In the genomic region with DNA sequence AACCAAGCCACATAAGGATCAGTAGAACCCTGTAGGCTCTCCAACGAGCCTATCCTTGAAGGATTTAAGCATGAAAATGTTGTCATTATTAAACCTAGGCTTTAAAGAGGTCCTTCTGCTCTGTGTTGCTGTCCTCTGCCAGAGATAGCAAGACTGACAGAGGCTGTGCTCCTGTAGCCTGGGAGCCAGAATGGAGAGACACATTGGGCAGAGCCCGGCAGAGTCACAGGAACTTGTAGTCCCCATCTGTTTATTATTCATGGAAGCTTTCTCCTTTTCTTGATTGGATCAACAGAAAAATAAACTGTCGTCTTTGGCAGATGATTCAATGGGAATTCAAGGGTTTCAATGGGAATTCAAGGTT, we compare ENCODE assay signal across 12 cellular contexts. TPM values are rescaled to one million over a fixed set of nuclear protein-coding genes. Genes with fewer than 3 reads are reported as not detected.
DNase-seq lines count a peak whose midpoint lies in the region; ATAC-seq and TF ChIP-seq lines count a peak whose summit lies in the region.
"Had no signal": no experiment of that assay in that cellular context is flagged by ENCODE, and none has a peak within 500 bp of the region (broad histone marks: within the 10 kb centered on the region; RNA-seq: fewer than 3 reads in every experiment).

No MANE protein-coding gene starts in this region.

- peaks cover 25% of the 10 kb centered on the region for H3K9me3 Mint-ChIP-seq in T-helper 2 cell treated with Interferon-gamma antibody and Interleukin-4, amounts not matched to agents 5 μg/mL and 100 μg/mL, for 36 hours
- H3K9me3 Mint-ChIP-seq in dendritic cell treated with granulocyte-macrophage colony-stimulating factor and Interleukin-4, amounts not matched to agents 40 ng/mL and 50 ng/mL, for 4 days = peaks cover 14% of the 10 kb centered on the region

- H3K36me3 Mint-ChIP-seq in T-helper 2 cell treated with Interferon-gamma antibody and Interleukin-4, amounts not matched to agents 5 μg/mL and 100 μg/mL, for 36 hours (ENCODE audit: low read depth) = peaks cover 44% of the 10 kb centered on the region
- H3K36me3 Mint-ChIP-seq in dendritic cell treated with granulocyte-macrophage colony-stimulating factor and Interleukin-4, amounts not matched to agents 40 ng/mL and 50 ng/mL, for 4 days (ENCODE audit: low read depth) = peaks cover 38% of the 10 kb centered on the region

- H3K36me3 ChIP-seq in Karpas-422 (ENCODE audit: insufficient read depth, low read length) (no peaks in the 10 kb centered on the region), psoas muscle (ENCODE audit: insufficient read depth in 1 of 2, low read depth in 1 of 2) (no peaks in the 10 kb centered on the region)

- H4K20me1 ChIP-seq in Karpas-422 (ENCODE audit: insufficient read depth, low read depth, low read length) = no peaks in the 10 kb centered on the region

- peak overlapping the region; percentile 92 for H3K27ac Mint-ChIP-seq in T-helper 2 cell treated with Interferon-gamma antibody and Interleukin-4, amounts not matched to agents 5 μg/mL and 100 μg/mL, for 36 hours
- peak overlapping the region; percentile 78 for H3K27ac Mint-ChIP-seq in dendritic cell treated with granulocyte-macrophage colony-stimulating factor and Interleukin-4, amounts not matched to agents 40 ng/mL and 50 ng/mL, for 4 days

- H3K9me2 ChIP-seq in Karpas-422 (replicated peaks; ENCODE audit: insufficient read depth, low read length) = no peaks in the 10 kb centered on the region

- no peak for TF ChIP-seq CTCF in psoas muscle (IDR thresholded peaks at IDR 0.05)

- peak overlapping the region; percentile 87 for H3K4me3 Mint-ChIP-seq in T-helper 2 cell treated with Interferon-gamma antibody and Interleukin-4, amounts not matched to agents 5 μg/mL and 100 μg/mL, for 36 hours
- peak overlapping the region; percentile 41 for H3K4me3 Mint-ChIP-seq in dendritic cell treated with granulocyte-macrophage colony-stimulating factor and Interleukin-4, amounts not matched to agents 40 ng/mL and 50 ng/mL, for 4 days

- peaks cover 23% of the 10 kb centered on the region for H3K4me1 ChIP-seq in Karpas-422 (ENCODE audit: low read length)
- no peaks in the 10 kb centered on the region for H3K4me1 ChIP-seq in psoas muscle

- no peaks in the 10 kb centered on the region for H3K27me3 Mint-ChIP-seq in T-helper 2 cell treated with Interferon-gamma antibody and Interleukin-4, amounts not matched to agents 5 μg/mL and 100 μg/mL, for 36 hours (ENCODE audit: low read depth)
- no peaks in the 10 kb centered on the region for H3K27me3 Mint-ChIP-seq in dendritic cell treated with granulocyte-macrophage colony-stimulating factor and Interleukin-4, amounts not matched to agents 40 ng/mL and 50 ng/mL, for 4 days

- no peaks in the 10 kb centered on the region for H3K79me2 ChIP-seq in Karpas-422 (ENCODE audit: low read length)

- WGBS in psoas muscle, 3 donors = 47 to 57% (median 48%) methylated on average over 3 of the region's 3 CpGs

- no peak overlapping the region for H3K9ac ChIP-seq in Karpas-422 (ENCODE audit: low read length)

- no peak for DNase-seq in T-helper 2 cell treated with Interferon-gamma antibody and Interleukin-4, amounts not matched to agents 5 μg/mL and 100 μg/mL, for 36 hours (ENCODE audit: low spot score)
- DNase-seq in T-helper 2 cell (no peak), Karpas-422 (no peak), psoas muscle (no peak), midbrain (lab: John Stamatoyannopoulos, UW) (no peak), iPS-NIHi11 (ENCODE audit: low spot score) (no peak), occipital lobe (lab: John Stamatoyannopoulos, UW) (no peak)
- DNase-seq: NCI-H510A; stimulated activated naive CD4-positive, alpha-beta T cell treated with Interleukin-2 at 50 U/mL for 16 hours had no signal

- H3K27ac ChIP-seq in Karpas-422 (ENCODE audit: low read length) = no peak overlapping the region
- peak overlapping the region; percentile 50 for H3K27ac ChIP-seq in psoas muscle

- peaks cover 4% of the 10 kb centered on the region; the same call in 1 of the 2 replicates for H3K9me3 ChIP-seq in Karpas-422 (ENCODE audit: low read length)
- peaks cover 10% of the 10 kb centered on the region for H3K9me3 ChIP-seq in psoas muscle

- H3K4me2 ChIP-seq in Karpas-422 (ENCODE audit: low read depth, low read length, poor library complexity, severe bottlenecking) = no peak overlapping the region

- peaks cover 68% of the 10 kb centered on the region for H3K4me1 Mint-ChIP-seq in T-helper 2 cell treated with Interferon-gamma antibody and Interleukin-4, amounts not matched to agents 5 μg/mL and 100 μg/mL, for 36 hours (ENCODE audit: low read depth)
- H3K4me1 Mint-ChIP-seq in dendritic cell treated with granulocyte-macrophage colony-stimulating factor and Interleukin-4, amounts not matched to agents 40 ng/mL and 50 ng/mL, for 4 days (ENCODE audit: low read depth) = peaks cover 71% of the 10 kb centered on the region

- no peak for ATAC-seq in psoas muscle

- H3K27me3 ChIP-seq in Karpas-422 (ENCODE audit: low read length) (0 out of 2 replicates have a peak, but pooled peaks cover 3% of the 10 kb centered on the region), psoas muscle (ENCODE audit: insufficient read depth in 3 of 3, low read length in 2 of 3) (no peaks in the 10 kb centered on the region)

- 0 out of 2 replicates have a peak overlapping the region, but pooled peaks have one; percentile 26 for H2AFZ ChIP-seq in Karpas-422 (ENCODE audit: low read length)

- intact Hi-C loops in dendritic cell treated with granulocyte-macrophage colony-stimulating factor and Interleukin-4, amounts not matched to agents 40 ng/mL and 50 ng/mL, for 4 days (cut with micrococcal nuclease) = loop anchor here (5.0 kb wide), 1 partner anchor 34 kb away; no protein-coding TSS in a partner anchor
- intact Hi-C loops in psoas muscle (cut with DNase I) = no loop called here

- H3K4me3 ChIP-seq in Karpas-422 (ENCODE audit: low read length) (no peak overlapping the region), psoas muscle (no peak overlapping the region)

RNA-seq across cellular contexts. Expression of a gene that starts 19.2 kb away (rescaled TPM):
- total RNA-seq in Karpas-422 (2014; rRNA removed; shearing (Covaris generic); ENCODE audit: low replicate concordance) = 0.30 and 1.1 TPM in 2 replicates
- total RNA-seq in psoas muscle = under 1 TPM; 0.06 to 0.27 (median 0.10) TPM
- under 1 TPM; 0.03 to 0.30 (median 0.04) TPM for polyA plus RNA-seq in psoas muscle
- total RNA-seq in occipital lobe = not detected
- total RNA-seq: Daoy had no signal
- polyA plus RNA-seq: neural cell had no signal

RNA-seq across cellular contexts. Expression of a gene that starts 45.6 kb away (rescaled TPM):
- total RNA-seq in Karpas-422 (2014; rRNA removed; shearing (Covaris generic); ENCODE audit: low replicate concordance) = 26.9 and 56.3 TPM in 2 replicates
- 1 to 10 TPM in 2 of 4 donors, under 1 TPM in 2; 0.76 to 1.7 (median 1.1) TPM for total RNA-seq in psoas muscle
- polyA plus RNA-seq in psoas muscle = under 1 TPM; 0.35 to 1.00 (median 0.91) TPM
- total RNA-seq in occipital lobe = 1.1 TPM
- total RNA-seq: Daoy had no signal
- polyA plus RNA-seq: neural cell had no signal

Comparison
In these comparisons a context has a peak if more than half of its experiments do, and no peak if none do; other contexts are left out.
1. RNA of a gene that starts 45.6 kb away (total RNA-seq): 26.9 to 56.3 TPM in Karpas-422; 0.76 to 1.7 TPM in psoas muscle and 1.1 TPM in occipital lobe (single experiment); every median in the first group is over 10 times any median in the second.